Comparison of ENCODE assay signal across 19 cellular contexts in the genomic region with DNA sequence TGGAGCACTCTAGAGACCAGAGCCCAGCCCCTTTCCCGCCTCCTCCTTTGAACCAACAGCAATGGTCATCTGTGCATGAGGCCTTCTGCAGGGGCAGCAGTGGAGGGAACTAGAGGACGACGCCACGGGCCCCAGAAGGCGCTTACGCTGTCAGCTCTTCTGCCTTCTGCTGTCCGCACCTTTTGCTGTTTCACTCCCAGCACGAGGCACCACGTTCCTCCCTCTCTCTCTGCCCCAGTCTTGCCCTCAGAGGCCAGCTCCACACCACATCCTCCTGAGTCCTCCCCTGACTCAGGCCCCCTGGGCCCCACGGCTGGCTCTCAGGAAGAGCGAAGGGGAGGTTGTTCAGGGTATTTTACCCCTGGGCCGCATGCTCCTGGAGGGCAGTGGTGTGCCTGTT. TPM values are rescaled to one million over a fixed set of nuclear protein-coding genes. Genes with fewer than 3 reads are reported as not detected.
DNase-seq lines count a peak whose midpoint lies in the region; ATAC-seq and TF ChIP-seq lines count a peak whose summit lies in the region.
"Had no signal": no experiment of that assay in that cellular context is flagged by ENCODE, and none has a peak within 500 bp of the region (broad histone marks: within the 10 kb centered on the region; RNA-seq: fewer than 3 reads in every experiment).

No MANE protein-coding gene starts in this region.

- no peak overlapping the region for H3K4me2 ChIP-seq in IMR-90 (ENCODE audit: low read depth, low read length)
- H3K4me2 ChIP-seq in neuronal stem cell (ENCODE audit: insufficient read depth, low read length, poor library complexity, severe bottlenecking), result no peak overlapping the region

- no peak overlapping the region for H4K8ac ChIP-seq in IMR-90 (ENCODE audit: low read depth in 2 of 2, low read length in 2 of 2)
- H4K8ac ChIP-seq in neuronal stem cell (ENCODE audit: low read depth, low read length), result no peak overlapping the region

- H2BK12ac ChIP-seq in neuronal stem cell (ENCODE audit: low read length), result no peak overlapping the region

- H2BK5ac ChIP-seq in IMR-90 (ENCODE audit: low read depth, low read length, poor library complexity, severe bottlenecking) (no peak overlapping the region), neuronal stem cell (ENCODE audit: low read length) (no peak overlapping the region)

- H3K18ac ChIP-seq in IMR-90 (ENCODE audit: low read depth, low read length) (no peak overlapping the region), neuronal stem cell (ENCODE audit: low read length) (peak overlapping the region; percentile 66)

- H2BK120ac ChIP-seq in IMR-90 (ENCODE audit: low read depth, low read length) (no peak overlapping the region), neuronal stem cell (ENCODE audit: low read depth, low read length) (no peak overlapping the region)

- H3K36me3 ChIP-seq in IMR-90 (ENCODE audit: control insufficient read depth, insufficient read depth, low read length), result no peaks in the 10 kb centered on the region
- peaks cover 6 to 14% of the 10 kb centered on the region in 2 donors for H3K36me3 ChIP-seq in esophagus (ENCODE audit: control insufficient read depth in 2 of 2, insufficient read depth in 2 of 2, low read length in 1 of 2)
- H3K36me3 ChIP-seq in neuronal stem cell (replicated peaks in 1 of 2; ENCODE audit: control insufficient read depth in 2 of 2, insufficient read depth in 2 of 2, low read length in 2 of 2), result peaks cover 16 to 69% of the 10 kb centered on the region in 2 donors
- no peaks in the 10 kb centered on the region for H3K36me3 ChIP-seq in uterus
- H3K36me3 ChIP-seq: SJSA1 had no signal

- no peak for TF ChIP-seq CTCF in IMR-90 (conservative IDR thresholded peaks at IDR 0.05; ENCODE audit: low read depth, low read length)
- TF ChIP-seq CTCF in uterus (IDR thresholded peaks at IDR 0.05), result no peak

- CTCF ChIA-PET in IMR-90 (lab: Yijun Ruan, JAX), result no interaction called here

- peak; percentile 8 for DNase-seq in EL
- DNase-seq in IMR-90, result peak; percentile 16
- DNase-seq in neuronal stem cell (ENCODE audit: low spot score), result no peak
- no peak for DNase-seq in hippocampal formation (lab: John Stamatoyannopoulos, UW)
- DNase-seq in uterus, result no peak
- DNase-seq: Calu3; CD8-positive, alpha-beta memory T cell; DMS79 treated with DMSO at 0.1 percent for 48 hours; NCI-H1092 treated with DMSO at 0.1 percent for 48 hours; NCI-H1436; NCI-H187 treated with DMSO at 0.1 percent for 48 hours; NCI-H446; NCI-H526; Right ventricle myocardium superior; RPMI8226 had no signal

- H3K9ac ChIP-seq in IMR-90 (ENCODE audit: low read depth, low read length), result no peak overlapping the region
- peak overlapping the region; percentile 24 for H3K9ac ChIP-seq in neuronal stem cell (ENCODE audit: low read depth, low read length, poor library complexity)

- H3K56ac ChIP-seq in IMR-90 (ENCODE audit: extremely low read depth, insufficient read depth, low read length), result no peak overlapping the region

- H3K4me1 ChIP-seq in IMR-90 (ENCODE audit: control insufficient read depth, insufficient read depth, low read length) (no peaks in the 10 kb centered on the region), esophagus (ENCODE audit: control insufficient read depth in 2 of 2, insufficient read depth in 2 of 2, low read length in 1 of 2) (peaks cover 5 to 8% of the 10 kb centered on the region in 2 donors), neuronal stem cell (ENCODE audit: control insufficient read depth in 2 of 2, insufficient read depth in 1 of 2, low read depth in 1 of 2, low read length in 2 of 2) (peaks cover 0 to 17% of the 10 kb centered on the region in 2 donors), uterus (no peaks in the 10 kb centered on the region)
- H3K4me1 ChIP-seq: SJSA1 had no signal

- no peak overlapping the region for H2BK20ac ChIP-seq in IMR-90 (ENCODE audit: low read depth, low read length)

- POLR2A ChIA-PET in IMR-90 (lab: Charles Lee; ENCODE audit: unreplicated experiment), result no interaction called here

- WGBS in IMR-90 (ENCODE audit: extremely low coverage in 2 of 2, insufficient read length in 1 of 2), 2 experiments, result 44% methylated on average over 3 of the region's 12 CpGs; no CpG with 5 or more reads in 1 of the 2 experiments
- WGBS in esophagus, 2 donors, result 82 to 86% methylated on average over 12 of the region's 12 CpGs
- WGBS in neuronal stem cell (ENCODE audit: extremely low coverage in 2 of 2, insufficient read length in 2 of 2, insufficient replicate concordance in 1 of 2), 2 donors, result no CpG with 5 or more reads among the region's 12 CpGs

- H3K27ac ChIP-seq in IMR-90 (ENCODE audit: insufficient read depth, low read length), result no peak overlapping the region
- H3K27ac ChIP-seq in esophagus (ENCODE audit: low read depth in 2 of 2, low read length in 1 of 2), result peak overlapping the region; percentile 28 to 74
- no peak overlapping the region for H3K27ac ChIP-seq in neuronal stem cell (replicated peaks; ENCODE audit: low read length)
- H3K27ac ChIP-seq in uterus, result no peak overlapping the region
- H3K27ac ChIP-seq: SJSA1 had no signal

- H3K14ac ChIP-seq in IMR-90 (replicated peaks; ENCODE audit: low read depth, low read length) (no peak overlapping the region), neuronal stem cell (ENCODE audit: low read length) (peak overlapping the region; percentile 76)

- no peaks in the 10 kb centered on the region for H3K79me1 ChIP-seq in IMR-90 (ENCODE audit: low read depth in 1 of 2, low read length in 2 of 2)
- no peaks in the 10 kb centered on the region for H3K79me1 ChIP-seq in neuronal stem cell (ENCODE audit: low read depth, low read length)

- no peaks in the 10 kb centered on the region for H4K20me1 ChIP-seq in IMR-90 (ENCODE audit: insufficient read depth, low read length)

- TF ChIP-seq RAD21 in IMR-90 (IDR thresholded peaks at IDR 0.05; ENCODE audit: low read length), result no peak

- H2AK9ac ChIP-seq in IMR-90 (replicated peaks; ENCODE audit: low read depth, low read length, poor library complexity), result no peak overlapping the region

- H4K91ac ChIP-seq in IMR-90 (ENCODE audit: insufficient read depth, low read depth, low read length) (no peak overlapping the region), neuronal stem cell (ENCODE audit: low read depth, low read length, poor library complexity) (no peak overlapping the region)

- TF ChIP-seq POLR2A in IMR-90 (IDR thresholded peaks at IDR 0.05; ENCODE audit: low read depth, low read length), result no peak
- TF ChIP-seq POLR2A in uterus (IDR thresholded peaks at IDR 0.05), result no peak

- no peak overlapping the region for H2BK15ac ChIP-seq in IMR-90 (ENCODE audit: low read depth, low read length)
- no peak overlapping the region for H2BK15ac ChIP-seq in neuronal stem cell (ENCODE audit: low read length)

- H3K4me3 ChIP-seq in IMR-90 (ENCODE audit: insufficient read depth, low read depth, low read length), result no peak overlapping the region
- H3K4me3 ChIP-seq in esophagus (ENCODE audit: low read depth in 1 of 2, low read length in 2 of 2), result no peak overlapping the region
- no peak overlapping the region for H3K4me3 ChIP-seq in neuronal stem cell (ENCODE audit: low read length in 2 of 2)
- no peak overlapping the region for H3K4me3 ChIP-seq in uterus
- H3K4me3 ChIP-seq: SJSA1 had no signal

- intact Hi-C loops in IMR-90 (cut with micrococcal nuclease) (no loop called here), uterus (cut with DNase I; ENCODE audit: low total_unique reads) (no loop called here)

- ATAC-seq in IMR-90 (ENCODE audit: low read depth) (no peak), HG02970 (IDR thresholded peaks at IDR 0.05; ENCODE audit: low FRiP score, unreplicated experiment) (no peak), HG03039 (IDR thresholded peaks at IDR 0.05; ENCODE audit: unreplicated experiment) (no peak)

- H3K9me3 ChIP-seq in IMR-90 (ENCODE audit: control insufficient read depth, insufficient read depth, low read length) (0 out of 2 replicates have a peak, but pooled peaks cover 2% of the 10 kb centered on the region), esophagus (ENCODE audit: control insufficient read depth in 2 of 2, insufficient read depth in 1 of 2, low read depth in 1 of 2, low read length in 1 of 2) (no peaks in the 10 kb centered on the region), neuronal stem cell (replicated peaks in 1 of 2; ENCODE audit: control insufficient read depth in 2 of 2, insufficient read depth in 1 of 2, low read depth in 1 of 2, low read length in 2 of 2) (peaks cover 0 to 2% of the 10 kb centered on the region in 2 donors), uterus (no peaks in the 10 kb centered on the region)
- H3K9me3 ChIP-seq: SJSA1 had no signal

- in situ Hi-C loops in IMR-90 (cut with MboI; ENCODE audit: low sequenced_read_pairs), result no loop called here

- H2AK5ac ChIP-seq in IMR-90 (ENCODE audit: low read depth, low read length) (no peak overlapping the region), neuronal stem cell (ENCODE audit: low read depth, low read length) (no peak overlapping the region)

- H3K4ac ChIP-seq in IMR-90 (ENCODE audit: low read depth, low read length), result no peak overlapping the region
- H3K4ac ChIP-seq in neuronal stem cell (ENCODE audit: low read length), result no peak overlapping the region

- dilution Hi-C loops in IMR-90 (cut with HindIII; ENCODE audit: low sequenced_read_pairs, unreplicated experiment), result no loop called here

- BruUV-seq in IMR-90 (replicated peaks; lab: Mats Ljungman, UMichigan), result no TSS peak

- H4K5ac ChIP-seq in IMR-90 (ENCODE audit: low read depth, low read length), result no peak overlapping the region

- no peak overlapping the region for H2AFZ ChIP-seq in IMR-90 (replicated peaks; ENCODE audit: low read length, poor library complexity)
- H2AFZ ChIP-seq in neuronal stem cell (ENCODE audit: low read length), result no peak overlapping the region

- H3K23ac ChIP-seq in IMR-90 (ENCODE audit: low read depth, low read length), result no peak overlapping the region
- H3K23ac ChIP-seq in neuronal stem cell (ENCODE audit: low read depth, low read length, poor library complexity), result peak overlapping the region; percentile 11

- no peaks in the 10 kb centered on the region for H3K9me1 ChIP-seq in IMR-90 (ENCODE audit: insufficient read depth, low read length)

- peaks cover 17% of the 10 kb centered on the region for H3K27me3 ChIP-seq in IMR-90 (ENCODE audit: control insufficient read depth, insufficient read depth, low read length)
- H3K27me3 ChIP-seq in esophagus (ENCODE audit: control insufficient read depth in 1 of 2, insufficient read depth in 2 of 2, low read length in 2 of 2), result no peaks in the 10 kb centered on the region
- H3K27me3 ChIP-seq in neuronal stem cell (ENCODE audit: control insufficient read depth in 3 of 3, insufficient read depth in 3 of 3, low read depth in 1 of 3, low read length in 3 of 3), result no peaks in the 10 kb centered on the region
- H3K27me3 ChIP-seq in uterus, result no peaks in the 10 kb centered on the region

RNA-seq across cellular contexts. Expression of gene MMAB, which starts 15.5 kb away (rescaled TPM):
- total RNA-seq in IMR-90 (2012; rRNA removed) (14.2 and 16.5 TPM in 2 replicates), uterus (100 to 1,000 TPM in 1 of 4 donors, 10 to 100 TPM in 3; 15.0 to 234 (median 21.5) TPM)
- polyA plus RNA-seq in IMR-90 (2012; rRNA removed) (16.9 and 17.3 TPM in 2 replicates), esophagus (10 to 100 TPM; 42.5 to 50.3 TPM)
- polyA plus RNA-seq in IMR-90 (2012; cell fraction: cytosol; rRNA removed), result 16.1 and 18.4 TPM in 2 replicates
- 16.9 and 21.4 TPM in 2 replicates for polyA plus RNA-seq in IMR-90 (2012; cell fraction: nucleus; rRNA removed; ENCODE audit: low replicate concordance)
- polyA plus RNA-seq in neuronal stem cell (2013, experiment 1 of 2), result 27.4 TPM
- 27.9 TPM for polyA plus RNA-seq in neuronal stem cell (2013, experiment 2 of 2)

RNA-seq across cellular contexts. Expression of gene MVK, which starts 15.8 kb away (rescaled TPM):
- total RNA-seq in IMR-90 (2012; rRNA removed) (6.6 and 6.9 TPM in 2 replicates), uterus (10 to 100 TPM in 2 of 4 donors, 1 to 10 TPM in 1, under 1 TPM in 1; 0.26 to 17.1 (median 11.4) TPM)
- polyA plus RNA-seq in IMR-90 (2012; rRNA removed) (11.5 and 12.2 TPM in 2 replicates), esophagus (10 to 100 TPM; 52.3 to 82.3 TPM)
- polyA plus RNA-seq in IMR-90 (2012; cell fraction: cytosol; rRNA removed), result 9.8 and 11.6 TPM in 2 replicates
- 12.4 and 22.5 TPM in 2 replicates for polyA plus RNA-seq in IMR-90 (2012; cell fraction: nucleus; rRNA removed; ENCODE audit: low replicate concordance)
- polyA plus RNA-seq in neuronal stem cell (2013, experiment 1 of 2), result 25.4 TPM
- polyA plus RNA-seq in neuronal stem cell (2013, experiment 2 of 2), result 26.4 TPM

Comparison
In these comparisons a context has a peak if more than half of its experiments do, and no peak if none do; other contexts are left out.
1. DNase-seq: peak in EL (single experiment) and IMR-90 (single experiment); none in neuronal stem cell (single experiment), hippocampal formation (0 of 2) and uterus (0 of 2).
2. H3K27ac ChIP-seq: peak in esophagus (2 of 2); none in IMR-90 (single experiment), neuronal stem cell (single experiment) and uterus (0 of 2).